In the genomic region with DNA sequence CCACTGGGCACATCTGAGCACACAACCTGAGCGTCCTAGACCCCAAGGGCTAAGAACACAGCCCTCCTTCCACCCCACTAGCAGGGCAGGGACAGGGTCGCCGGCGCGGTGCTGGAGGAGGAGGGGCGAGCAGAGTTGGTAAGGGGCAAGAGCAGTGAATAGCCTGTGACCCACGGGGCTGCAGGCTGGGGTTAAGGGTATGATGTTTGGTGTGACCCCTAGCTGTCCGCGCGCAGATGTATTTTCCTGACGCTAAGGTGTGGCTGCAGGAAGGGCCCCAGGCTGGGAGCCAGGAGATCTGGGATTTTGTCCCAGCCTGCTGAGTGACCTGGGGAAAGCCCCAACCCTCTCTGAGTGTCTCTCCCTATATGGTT, we compare ENCODE assay signal across 12 cellular contexts. TPM values are rescaled to one million over a fixed set of nuclear protein-coding genes. Genes with fewer than 3 reads are reported as not detected.
DNase-seq lines count a peak whose midpoint lies in the region; ATAC-seq and TF ChIP-seq lines count a peak whose summit lies in the region.
"Had no signal": no experiment of that assay in that cellular context is flagged by ENCODE, and none has a peak within 500 bp of the region (broad histone marks: within the 10 kb centered on the region; RNA-seq: fewer than 3 reads in every experiment).

No MANE protein-coding gene starts in this region.

- H3K4me1 ChIP-seq in CD4-positive, CD25-positive, alpha-beta regulatory T cell (ENCODE audit: control insufficient read depth, insufficient read depth, low read length, poor library complexity, severe bottlenecking): peaks cover 42% of the 10 kb centered on the region
- H3K4me1 ChIP-seq in HCT116 (ENCODE audit: control insufficient read depth in 1 of 2, insufficient read depth in 2 of 2, low read length in 2 of 2) (peaks cover 32 to 56% of the 10 kb centered on the region in 2 experiments), body of pancreas (peaks cover 47% of the 10 kb centered on the region), mucosa of rectum (ENCODE audit: control insufficient read depth in 2 of 2, insufficient read depth in 2 of 2, low read length in 2 of 2) (peaks cover 39 to 43% of the 10 kb centered on the region in 2 donors), vagina (peaks cover 55% of the 10 kb centered on the region)

- TSS peak; percentile 70 for BruUV-seq in HCT116 (replicated peaks; lab: Mats Ljungman, UMichigan)

- H3K9ac ChIP-seq in HCT116 (ENCODE audit: low read length) (peak overlapping the region; percentile 95), mucosa of rectum (ENCODE audit: low read depth in 1 of 2, low read length in 2 of 2) (peak overlapping the region; percentile 54 to 76)

- H3K9me3 ChIP-seq in CD4-positive, CD25-positive, alpha-beta regulatory T cell (ENCODE audit: control insufficient read depth in 2 of 2, low read length in 2 of 2): no peaks in the 10 kb centered on the region
- H3K9me3 ChIP-seq in HCT116 (ENCODE audit: control insufficient read depth in 1 of 2, insufficient read depth in 1 of 2, low read depth in 1 of 2, low read length in 2 of 2) (no peaks in the 10 kb centered on the region), body of pancreas (no peaks in the 10 kb centered on the region), mucosa of rectum (ENCODE audit: control insufficient read depth in 2 of 2, low read length in 2 of 2) (no peaks in the 10 kb centered on the region), vagina (no peaks in the 10 kb centered on the region)

- intact Hi-C loops in HCT116 (cut with micrococcal nuclease) (loop anchor here (5.0 to 10.0 kb wide), 2 partner anchors 93 to 416 kb away; a partner anchor contains a TSS), body of pancreas (cut with DNase I) (no loop called here), vagina (cut with DNase I) (loop anchor here (5.0 kb wide), 1 partner anchor 158 kb away; no protein-coding TSS in a partner anchor)

- no peak for ATAC-seq in CD4-positive, CD25-positive, alpha-beta regulatory T cell (ENCODE audit: low read depth in 2 of 2)
- ATAC-seq in HCT116 (no peak), body of pancreas (no peak), HG02763 (IDR thresholded peaks at IDR 0.05; ENCODE audit: unreplicated experiment) (no peak), HG03108 (IDR thresholded peaks at IDR 0.05; ENCODE audit: unreplicated experiment) (no peak), HG03095 (IDR thresholded peaks at IDR 0.05; ENCODE audit: unreplicated experiment) (no peak)

- H3K4me3 ChIP-seq in CD4-positive, CD25-positive, alpha-beta regulatory T cell (ENCODE audit: low read depth, low read length): no peak overlapping the region
- H3K4me3 ChIP-seq in HCT116 (replicated peaks in 1 of 2; ENCODE audit: low read depth in 1 of 2, low read length in 2 of 2): peak overlapping the region; percentile 88
- H3K4me3 ChIP-seq in body of pancreas: no peak overlapping the region
- H3K4me3 ChIP-seq in mucosa of rectum (ENCODE audit: low read length in 2 of 2): peak overlapping the region; percentile 90
- no peak overlapping the region for H3K4me3 ChIP-seq in vagina

- H3K4me1 Mint-ChIP-seq in CD4-positive, CD25-positive, alpha-beta regulatory T cell: peaks cover 10 to 44% (median 33%) of the 10 kb centered on the region in 4 donors

- peaks cover 34% of the 10 kb centered on the region for H3K79me2 ChIP-seq in HCT116 (ENCODE audit: insufficient read depth, low read length)

- peak overlapping the region; percentile 94 to 98 (median 96) for H3K4me3 Mint-ChIP-seq in CD4-positive, CD25-positive, alpha-beta regulatory T cell

- 36 to 100% methylated on average over 1 to 11 of the region's 11 CpGs for WGBS in body of pancreas, 2 donors

- no peak for TF ChIP-seq RAD21 in HCT116 (IDR thresholded peaks at IDR 0.05; ENCODE audit: low read depth)

- H3K27ac ChIP-seq in CD4-positive, CD25-positive, alpha-beta regulatory T cell (ENCODE audit: insufficient read depth, low read length, poor library complexity, severe bottlenecking): no peak overlapping the region
- H3K27ac ChIP-seq in HCT116 (ENCODE audit: low read depth, low read length) (peak overlapping the region; percentile 67), body of pancreas (peak overlapping the region; percentile 81 to 95 (median 94)), mucosa of rectum (ENCODE audit: low read depth in 2 of 2, low read length in 2 of 2) (peak overlapping the region; percentile 89 to 96), vagina (no peak overlapping the region)

- H4K20me1 ChIP-seq in HCT116 (ENCODE audit: insufficient read depth): peaks cover 14% of the 10 kb centered on the region; the same call in 1 of the 2 replicates

- CTCF ChIA-PET in HCT116 (lab: Charles Lee): interaction anchor here (1.3 to 2.3 kb wide), 5 partner anchors 15 to 243 kb away, joined by 3 to 35 read pairs (median 6); a partner anchor contains a TSS

- no peaks in the 10 kb centered on the region for H3K36me3 ChIP-seq in CD4-positive, CD25-positive, alpha-beta regulatory T cell (ENCODE audit: control insufficient read depth, insufficient read depth, low read length)
- no peaks in the 10 kb centered on the region for H3K36me3 ChIP-seq in HCT116 (ENCODE audit: control insufficient read depth in 1 of 2, insufficient read depth in 2 of 2, low read length in 2 of 2)
- H3K36me3 ChIP-seq in body of pancreas (replicated peaks in 1 of 2; ENCODE audit: insufficient read depth in 1 of 2, low read depth in 2 of 2): no peaks in the 10 kb centered on the region
- H3K36me3 ChIP-seq in mucosa of rectum (ENCODE audit: control insufficient read depth in 2 of 2, insufficient read depth in 2 of 2, low read length in 2 of 2): no peaks in the 10 kb centered on the region
- H3K36me3 ChIP-seq in vagina: no peaks in the 10 kb centered on the region

- POLR2A ChIA-PET in HCT116 (lab: Charles Lee): interaction anchor here (0.7 to 4.2 kb wide), 5 partner anchors 25 to 440 kb away, joined by 3 to 24 read pairs (median 4); no protein-coding TSS in a partner anchor

- no peak for DNase-seq in CD4-positive, CD25-positive, alpha-beta regulatory T cell
- DNase-seq in HCT116 (ENCODE audit: low read depth, low spot score): no peak
- DNase-seq in body of pancreas: no peak
- no peak for DNase-seq in vagina (ENCODE audit: extremely low spot score in 2 of 2)
- DNase-seq: GOT3, hypothalamus had no signal

- TF ChIP-seq POLR2A in HCT116 (IDR thresholded peaks at IDR 0.05; ENCODE audit: borderline replicate concordance, extremely low read depth, insufficient read depth, insufficient read length) (peak; percentile 34), body of pancreas (IDR thresholded peaks at IDR 0.05) (no peak), vagina (IDR thresholded peaks at IDR 0.05) (no peak)

- RAD21 ChIA-PET in HCT116 (lab: Charles Lee; ENCODE audit: low non-redundant PET in 1 of 2, low total read pairs in 2 of 2, uncharacterized antibody in 2 of 2, unreplicated experiment in 2 of 2): interaction anchor here in 1 of 2 experiments (0.6 to 1.5 kb wide), 3 partner anchors 25 to 157 kb away, joined by 3 read pairs; no protein-coding TSS in a partner anchor

- no peaks in the 10 kb centered on the region for H3K36me3 Mint-ChIP-seq in CD4-positive, CD25-positive, alpha-beta regulatory T cell

- H3K27me3 Mint-ChIP-seq in CD4-positive, CD25-positive, alpha-beta regulatory T cell: peaks cover 5% of the 10 kb centered on the region

- H3K9me3 Mint-ChIP-seq in CD4-positive, CD25-positive, alpha-beta regulatory T cell: peaks cover 0 to 1% (median 0%) of the 10 kb centered on the region in 7 donors

- peak overlapping the region; percentile 98 for H3K4me2 ChIP-seq in HCT116 (ENCODE audit: low read length)

- no peak overlapping the region for H2AFZ ChIP-seq in HCT116 (ENCODE audit: low read depth, low read length, poor library complexity, severe bottlenecking)

- H3K27ac Mint-ChIP-seq in CD4-positive, CD25-positive, alpha-beta regulatory T cell: no peak overlapping the region

- no peaks in the 10 kb centered on the region for H3K9me2 ChIP-seq in HCT116 (ENCODE audit: insufficient read depth)

- no peaks in the 10 kb centered on the region for H3K27me3 ChIP-seq in CD4-positive, CD25-positive, alpha-beta regulatory T cell (ENCODE audit: control insufficient read depth, insufficient read depth, low read length)
- H3K27me3 ChIP-seq in HCT116 (ENCODE audit: insufficient read depth, low read length) (no peaks in the 10 kb centered on the region), body of pancreas (no peaks in the 10 kb centered on the region), mucosa of rectum (ENCODE audit: control insufficient read depth in 2 of 2, insufficient read depth in 2 of 2, low read length in 2 of 2) (no peaks in the 10 kb centered on the region), vagina (no peaks in the 10 kb centered on the region)

- TF ChIP-seq CTCF in HCT116 (IDR thresholded peaks at IDR 0.05 in 2 of 3, conservative IDR thresholded peaks at IDR 0.05 in 1 of 3; ENCODE audit: borderline replicate concordance in 1 of 3, insufficient read depth in 1 of 3, low read depth in 2 of 3, low read length in 2 of 3) (no peak), body of pancreas (IDR thresholded peaks at IDR 0.05) (no peak), vagina (IDR thresholded peaks at IDR 0.05) (no peak)

TF ChIP-seq in HCT116, 20 proteins besides CTCF, POLR2A, EP300 and RAD21 (continues in another document):
- TF ChIP-seq FOSL1 (IDR thresholded peaks at IDR 0.05; ENCODE audit: low read depth) (no peak), ELF1 (IDR thresholded peaks at IDR 0.05; ENCODE audit: borderline replicate concordance, low read depth) (no peak), CEBPB (IDR thresholded peaks at IDR 0.05; ENCODE audit: low read depth) (no peak), TCF7L2 (IDR thresholded peaks at IDR 0.05; ENCODE audit: borderline replicate concordance, extremely low read depth, insufficient read depth, insufficient read length) (no peak)

RNA-seq across cellular contexts. Expression of a gene that starts 1.3 kb away (rescaled TPM):
- total RNA-seq in CD4-positive, CD25-positive, alpha-beta regulatory T cell: 19.5 TPM
- 1 to 10 TPM; 1.2 to 2.3 (median 1.8) TPM for polyA plus RNA-seq in CD4-positive, CD25-positive, alpha-beta regulatory T cell
- total RNA-seq in HCT116 (2021; ENCODE audit: unreplicated experiment): 29.3 TPM
- 20.8 and 24.4 TPM in 2 replicates for polyA plus RNA-seq in HCT116 (2012)
- total RNA-seq in body of pancreas: 10 to 100 TPM; 12.5 to 30.3 TPM
- total RNA-seq in vagina: 20.9 TPM

RNA-seq across cellular contexts. Expression of a gene that starts 57.8 kb away (rescaled TPM):
- not detected for total RNA-seq in CD4-positive, CD25-positive, alpha-beta regulatory T cell
- polyA plus RNA-seq in CD4-positive, CD25-positive, alpha-beta regulatory T cell: not detected
- not detected for total RNA-seq in HCT116 (2021; ENCODE audit: unreplicated experiment)
- not detected in 2 replicates for polyA plus RNA-seq in HCT116 (2012)
- not detected for total RNA-seq in body of pancreas
- total RNA-seq in vagina: not detected
- total RNA-seq: osteoblast, SK-MEL-5 had no signal

Comparison
In these comparisons a context has a peak if more than half of its experiments do, and no peak if none do; other contexts are left out.
1. H3K27ac ChIP-seq: peak in HCT116 (single experiment), body of pancreas (4 of 4) and mucosa of rectum (2 of 2); none in CD4-positive, CD25-positive, alpha-beta regulatory T cell (single experiment) and vagina (single experiment).
2. H3K4me3 ChIP-seq: peak in HCT116 (2 of 2) and mucosa of rectum (2 of 2); none in CD4-positive, CD25-positive, alpha-beta regulatory T cell (single experiment), body of pancreas (0 of 2) and vagina (0 of 2).